19 cellular contexts compared by ENCODE assay signal in the genomic region with DNA sequence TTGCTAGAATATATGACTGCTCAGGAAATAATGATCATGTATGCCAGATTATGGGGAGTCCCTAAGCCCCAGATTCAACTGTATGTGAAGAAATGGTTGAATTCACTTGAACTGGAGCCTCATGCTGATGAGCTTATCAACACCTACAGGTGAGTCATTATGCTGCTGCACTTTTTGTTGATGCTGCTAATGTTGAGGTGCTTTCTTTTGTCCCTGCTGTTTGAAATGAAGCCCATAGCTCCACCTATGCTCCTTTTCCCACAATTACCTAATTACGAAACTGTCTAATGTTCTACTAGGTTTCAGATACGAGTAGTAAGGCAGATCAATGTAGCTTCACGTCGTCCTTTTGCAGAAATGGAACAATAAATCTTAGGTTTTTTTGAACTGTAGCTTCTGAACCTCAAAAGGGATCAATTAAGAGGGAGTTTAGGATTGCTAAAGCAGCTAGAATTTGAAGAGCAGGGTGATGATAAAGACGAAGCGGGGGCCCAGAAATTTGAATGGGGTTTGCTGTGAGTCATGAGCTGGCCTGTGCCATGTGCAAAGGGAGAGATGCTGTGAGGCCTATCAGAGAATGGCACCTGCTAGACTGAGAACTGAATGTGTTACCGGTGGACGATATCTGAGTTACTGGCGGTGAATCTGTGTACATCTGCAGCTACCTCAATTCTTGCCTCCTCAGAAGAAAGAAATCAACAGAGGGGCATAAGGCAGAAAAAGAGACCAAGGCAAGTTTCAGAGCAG. TPM values are rescaled to one million over a fixed set of nuclear protein-coding genes. Genes with fewer than 3 reads are reported as not detected.
DNase-seq lines count a peak whose midpoint lies in the region; ATAC-seq and TF ChIP-seq lines count a peak whose summit lies in the region.
"Had no signal": no experiment of that assay in that cellular context is flagged by ENCODE, and none has a peak within 500 bp of the region (broad histone marks: within the 10 kb centered on the region; RNA-seq: fewer than 3 reads in every experiment).

No MANE protein-coding gene starts in this region.

- no CpG with 5 or more reads among the region's 9 CpGs for WGBS in mesendoderm (ENCODE audit: extremely low coverage, insufficient coverage, low lambda C conversion rate)

- H3K4me3 ChIP-seq in mesendoderm (ENCODE audit: low read length) = no peak overlapping the region
- no peak overlapping the region for H3K4me3 ChIP-seq in vagina
- H3K4me3 ChIP-seq: HAP-1, hepatocyte, right lobe of liver had no signal

- H3K27ac ChIP-seq in mesendoderm (ENCODE audit: low read depth, low read length) (no peak overlapping the region), vagina (no peak overlapping the region)
- H3K27ac ChIP-seq: hepatocyte, right lobe of liver had no signal

- H3K27ac Mint-ChIP-seq in activated CD8-positive, alpha-beta memory T cell treated with anti-CD3 and anti-CD28 coated beads, Interleukin-2, amount 10 ng/mL, durations not matched to agents 7 days and 5 days = peak overlapping the region; percentile 24
- peak overlapping the region; percentile 49 for H3K27ac Mint-ChIP-seq in activated T-cell treated with anti-CD3 and anti-CD28 coated beads, Interleukin-2, amount 50 U/mL, for 72 hours
- H3K27ac Mint-ChIP-seq: stimulated activated memory B cell treated with anti-CD40 and anti-IgM and Interleukin-4, amounts not matched to agents 10 μg/mL and 1 μg/mL and 100 μg/mL, for 72 hours had no signal

- no peak overlapping the region for H3K4me2 ChIP-seq in mesendoderm (ENCODE audit: low read length)
- H3K4me2 ChIP-seq: hepatocyte had no signal

- H3K9me3 Mint-ChIP-seq in activated CD8-positive, alpha-beta memory T cell treated with anti-CD3 and anti-CD28 coated beads, Interleukin-2, amount 10 ng/mL, durations not matched to agents 7 days and 5 days (ENCODE audit: low read depth) = no peaks in the 10 kb centered on the region
- H3K9me3 Mint-ChIP-seq in activated T-cell treated with anti-CD3 and anti-CD28 coated beads, Interleukin-2, amount 50 U/mL, for 72 hours = no peaks in the 10 kb centered on the region
- H3K9me3 Mint-ChIP-seq: stimulated activated memory B cell treated with anti-CD40 and anti-IgM and Interleukin-4, amounts not matched to agents 10 μg/mL and 1 μg/mL and 100 μg/mL, for 72 hours had no signal

- H3K27me3 Mint-ChIP-seq in activated CD8-positive, alpha-beta memory T cell treated with anti-CD3 and anti-CD28 coated beads, Interleukin-2, amount 10 ng/mL, durations not matched to agents 7 days and 5 days = no peaks in the 10 kb centered on the region
- no peaks in the 10 kb centered on the region for H3K27me3 Mint-ChIP-seq in activated T-cell treated with anti-CD3 and anti-CD28 coated beads, Interleukin-2, amount 50 U/mL, for 72 hours (ENCODE audit: low read depth)
- H3K27me3 Mint-ChIP-seq: stimulated activated memory B cell treated with anti-CD40 and anti-IgM and Interleukin-4, amounts not matched to agents 10 μg/mL and 1 μg/mL and 100 μg/mL, for 72 hours had no signal

- no peak overlapping the region for H3K9ac ChIP-seq in mesendoderm (ENCODE audit: low read length)

- no peak overlapping the region for H2BK120ac ChIP-seq in mesendoderm (ENCODE audit: low read depth, low read length)

- H3K56ac ChIP-seq in mesendoderm (ENCODE audit: low read length) = no peak overlapping the region

- no peak overlapping the region for H2BK15ac ChIP-seq in mesendoderm (replicated peaks; ENCODE audit: low read depth)

- H3K27me3 ChIP-seq in mesendoderm (ENCODE audit: insufficient read depth, low read length, poor library complexity) (peaks cover 1% of the 10 kb centered on the region), vagina (no peaks in the 10 kb centered on the region)
- H3K27me3 ChIP-seq: hepatocyte, right lobe of liver had no signal

- peaks cover 2% of the 10 kb centered on the region for H3K79me1 ChIP-seq in mesendoderm (ENCODE audit: low read length)

- H3K4me3 Mint-ChIP-seq in activated CD8-positive, alpha-beta memory T cell treated with anti-CD3 and anti-CD28 coated beads, Interleukin-2, amount 10 ng/mL, durations not matched to agents 7 days and 5 days = no peak overlapping the region
- H3K4me3 Mint-ChIP-seq in activated T-cell treated with anti-CD3 and anti-CD28 coated beads, Interleukin-2, amount 50 U/mL, for 72 hours = peak overlapping the region; percentile 23 to 35
- H3K4me3 Mint-ChIP-seq: stimulated activated memory B cell treated with anti-CD40 and anti-IgM and Interleukin-4, amounts not matched to agents 10 μg/mL and 1 μg/mL and 100 μg/mL, for 72 hours had no signal

- H3K4ac ChIP-seq in mesendoderm (ENCODE audit: low read depth, low read length) = no peak overlapping the region

- peaks cover 36% of the 10 kb centered on the region for H3K4me1 Mint-ChIP-seq in activated CD8-positive, alpha-beta memory T cell treated with anti-CD3 and anti-CD28 coated beads, Interleukin-2, amount 10 ng/mL, durations not matched to agents 7 days and 5 days
- H3K4me1 Mint-ChIP-seq in activated T-cell treated with anti-CD3 and anti-CD28 coated beads, Interleukin-2, amount 50 U/mL, for 72 hours (ENCODE audit: low read depth) = peaks cover 38% of the 10 kb centered on the region

- DNase-seq in activated CD8-positive, alpha-beta memory T cell treated with anti-CD3 and anti-CD28 coated beads, Interleukin-2, amount 10 ng/mL, durations not matched to agents 7 days and 5 days = no peak
- no peak for DNase-seq in activated CD8-positive, alpha-beta memory T cell treated with anti-CD3 and anti-CD28 coated beads, Interleukin-2, amount 50 U/mL, for 4 hours
- peak; percentile 42 for DNase-seq in GM13976 (ENCODE audit: low spot score)
- peak in 1 of 2 donors; percentile 13 for DNase-seq in activated T-cell treated with anti-CD3 and anti-CD28 coated beads, Interleukin-2, amount 50 U/mL, for 72 hours
- DNase-seq in mesendoderm = peak; percentile 6
- no peak for DNase-seq in NCI-H446 treated with DMSO at 0.1 percent for 48 hours (lab: John Stamatoyannopoulos, UW)
- DNase-seq in NCI-H446 (lab: John Stamatoyannopoulos, UW) = no peak
- no peak for DNase-seq in vagina (ENCODE audit: extremely low spot score in 2 of 2)
- DNase-seq: ACHN, kidney glomerular epithelial cell, NCI-H1092, NCI-H2171 treated with DMSO at 0.1 percent for 48 hours, right lobe of liver had no signal

- H3K36me3 ChIP-seq in mesendoderm (ENCODE audit: control insufficient read depth, insufficient read depth, low read length) (no peaks in the 10 kb centered on the region), vagina (no peaks in the 10 kb centered on the region)
- H3K36me3 ChIP-seq: HAP-1, right lobe of liver had no signal

- CTCF ChIA-PET in activated CD8-positive, alpha-beta memory T cell treated with anti-CD3 and anti-CD28 coated beads, Interleukin-2, amount 10 ng/mL, durations not matched to agents 7 days and 5 days (lab: Charles Lee) = interaction anchor here (1.2 to 1.4 kb wide), 2 partner anchors 131 to 241 kb away, joined by 4 read pairs; no protein-coding TSS in a partner anchor

- peak; percentile 41 for ATAC-seq in activated CD8-positive, alpha-beta memory T cell treated with anti-CD3 and anti-CD28 coated beads, Interleukin-2, amount 10 ng/mL, durations not matched to agents 7 days and 5 days
- peak; percentile 78 to 88 for ATAC-seq in activated T-cell treated with anti-CD3 and anti-CD28 coated beads, Interleukin-2, amount 50 U/mL, for 72 hours (replicated peaks in 1 of 2)
- ATAC-seq: stimulated activated memory B cell treated with anti-CD40 and anti-IgM and Interleukin-4, amounts not matched to agents 10 μg/mL and 1 μg/mL and 100 μg/mL, for 72 hours had no signal

- peaks cover 1% of the 10 kb centered on the region for H3K36me3 Mint-ChIP-seq in activated CD8-positive, alpha-beta memory T cell treated with anti-CD3 and anti-CD28 coated beads, Interleukin-2, amount 10 ng/mL, durations not matched to agents 7 days and 5 days
- no peaks in the 10 kb centered on the region for H3K36me3 Mint-ChIP-seq in activated T-cell treated with anti-CD3 and anti-CD28 coated beads, Interleukin-2, amount 50 U/mL, for 72 hours (ENCODE audit: insufficient read depth in 2 of 2)

- no peak overlapping the region for H3K23ac ChIP-seq in mesendoderm (ENCODE audit: low read length)

- no peak overlapping the region for H3K18ac ChIP-seq in mesendoderm (ENCODE audit: low read length)

- TF ChIP-seq POLR2A in vagina (IDR thresholded peaks at IDR 0.05) = no peak

- in situ Hi-C loops in GM13976 (cut with MboI; ENCODE audit: low sequenced_read_pairs, unreplicated experiment) = loop anchor here (5.0 kb wide), 1 partner anchor 125 kb away; no protein-coding TSS in a partner anchor

- peaks cover 1% of the 10 kb centered on the region for H3K79me2 ChIP-seq in mesendoderm (ENCODE audit: control insufficient read depth, insufficient read depth, low read length)

- no peak overlapping the region for H4K8ac ChIP-seq in mesendoderm (ENCODE audit: low read depth, low read length)

- TF ChIP-seq CTCF in GM13976 (IDR thresholded peaks at IDR 0.05; ENCODE audit: borderline replicate concordance, control extremely low read depth, extremely low read depth, insufficient read depth, missing control alignments) = no peak
- TF ChIP-seq CTCF in vagina (IDR thresholded peaks at IDR 0.05) = no peak

- no peak overlapping the region for H2AK5ac ChIP-seq in mesendoderm (ENCODE audit: low read length)

- H3K4me1 ChIP-seq in mesendoderm (ENCODE audit: control insufficient read depth, low read depth, low read length) (peaks cover 2% of the 10 kb centered on the region), vagina (peaks cover 23% of the 10 kb centered on the region)

- H2BK5ac ChIP-seq in mesendoderm (ENCODE audit: low read length) = no peak overlapping the region

- intact Hi-C loops in vagina (cut with DNase I) = no loop called here

- H3K9me3 ChIP-seq in vagina = no peaks in the 10 kb centered on the region
- H3K9me3 ChIP-seq: HAP-1, right lobe of liver had no signal

- H4K5ac ChIP-seq in mesendoderm (ENCODE audit: low read length) = no peak overlapping the region

RNA-seq across cellular contexts. Expression of gene UQCRC2, which starts 6.1 kb away (rescaled TPM):
- total RNA-seq in activated CD8-positive, alpha-beta memory T cell treated with anti-CD3 and anti-CD28 coated beads, Interleukin-2, amount 10 ng/mL, durations not matched to agents 7 days and 5 days = 100 to 1,000 TPM; 217 to 279 TPM
- 100 to 1,000 TPM; 277 to 309 TPM for total RNA-seq in activated T-cell treated with anti-CD3 and anti-CD28 coated beads, Interleukin-2, amount 50 U/mL, for 72 hours
- polyA plus RNA-seq in mesendoderm (2013, experiment 1 of 2) = 88.1 TPM
- 82.3 TPM for polyA plus RNA-seq in mesendoderm (2013, experiment 2 of 2)
- total RNA-seq in vagina = 155 TPM

RNA-seq across cellular contexts. Expression of gene PDZD9, which starts 53.9 kb away (rescaled TPM):
- not detected for total RNA-seq in activated CD8-positive, alpha-beta memory T cell treated with anti-CD3 and anti-CD28 coated beads, Interleukin-2, amount 10 ng/mL, durations not matched to agents 7 days and 5 days
- total RNA-seq in activated T-cell treated with anti-CD3 and anti-CD28 coated beads, Interleukin-2, amount 50 U/mL, for 72 hours = not detected
- polyA plus RNA-seq in mesendoderm (2013, experiment 1 of 2) = not detected
- polyA plus RNA-seq in mesendoderm (2013, experiment 2 of 2) = not detected
- not detected for total RNA-seq in vagina
- total RNA-seq: fibroblast of lung, hepatocyte, osteoblast, right lobe of liver, ureter had no signal
- polyA plus RNA-seq: fibroblast of lung, hepatocyte had no signal

Comparison
In these comparisons a context has a peak if more than half of its experiments do, and no peak if none do; other contexts are left out.
1. DNase-seq: peak in GM13976 (single experiment) and mesendoderm (single experiment); none in activated CD8-positive, alpha-beta memory T cell treated with anti-CD3 and anti-CD28 coated beads, Interleukin-2, amount 10 ng/mL, durations not matched to agents 7 days and 5 days (single experiment), activated CD8-positive, alpha-beta memory T cell treated with anti-CD3 and anti-CD28 coated beads, Interleukin-2, amount 50 U/mL, for 4 hours (single experiment), NCI-H446 treated with DMSO at 0.1 percent for 48 hours (single experiment), NCI-H446 (0 of 2) and vagina (0 of 2).